ENCODE assay signal across 8 cellular contexts in genomic region chr2:27807476-27807875, GRCh38. TPM values are rescaled to one million over a fixed set of nuclear protein-coding genes. Genes with fewer than 3 reads are reported as not detected.
A peak's percentile ranks its signal among the peaks of the same experiment; 100 is the strongest.
DNase-seq lines count a peak whose midpoint lies in the region; FAIRE-seq and TF ChIP-seq lines count a peak whose summit lies in the region.

No MANE protein-coding gene starts in this region.

- H3K4me1 ChIP-seq in H1 (replicated peaks in 1 of 4; ENCODE audit: control insufficient read depth in 3 of 4, insufficient read depth in 4 of 4, low read length in 3 of 4) (no peaks in the 10 kb centered on the region), trophoblast cell (ENCODE audit: control insufficient read depth in 1 of 2, insufficient read depth in 2 of 2, low read length in 2 of 2) (no peaks in the 10 kb centered on the region)

- no peak overlapping the region for H3K23ac ChIP-seq in H1 (ENCODE audit: insufficient read length)
- H3K23ac ChIP-seq in trophoblast cell (ENCODE audit: low read length): no peak overlapping the region

- peak; percentile 51 to 65 (median 61) for TF ChIP-seq CTCF in H1 (IDR thresholded peaks at IDR 0.05; ENCODE audit: control extremely low read depth in 1 of 3, insufficient read depth in 1 of 3, low read depth in 1 of 3, low read length in 3 of 3)

- no peak overlapping the region for H3K18ac ChIP-seq in H1 (ENCODE audit: extremely low read depth, low read length)
- H3K18ac ChIP-seq in trophoblast cell (ENCODE audit: low read length): no peak overlapping the region

- peaks cover 0 to 1% (median 0%) of the 10 kb centered on the region in 4 experiments; a peak in 1 of 7 replicates for H3K27me3 ChIP-seq in H1 (replicated peaks in 1 of 4; ENCODE audit: control insufficient read depth in 3 of 4, extremely low read depth in 1 of 4, insufficient read depth in 3 of 4, low read length in 3 of 4)
- H3K27me3 ChIP-seq in trophoblast cell (ENCODE audit: insufficient read depth, low read length): no peaks in the 10 kb centered on the region

- H2AK5ac ChIP-seq in H1 (ENCODE audit: low read depth, low read length) (no peak overlapping the region), trophoblast cell (ENCODE audit: low read length) (no peak overlapping the region)

- H2AFZ ChIP-seq in H1 (ENCODE audit: low read length) (no peak overlapping the region), trophoblast cell (ENCODE audit: insufficient read depth, low read length, poor library complexity) (no peak overlapping the region)

- no peak overlapping the region for H3K4me3 Mint-ChIP-seq in activated naive CD4-positive, alpha-beta T cell treated with anti-CD3 and anti-CD28 coated beads for 36 hours

- no peaks in the 10 kb centered on the region for H4K20me1 ChIP-seq in H1 (replicated peaks in 1 of 2; ENCODE audit: control insufficient read depth in 1 of 2, insufficient read depth in 2 of 2, low read length in 2 of 2)

- no peak overlapping the region for H4K91ac ChIP-seq in H1 (replicated peaks; ENCODE audit: insufficient read length, low read length)
- no peak overlapping the region for H4K91ac ChIP-seq in trophoblast cell (ENCODE audit: low read depth, low read length)

- TF ChIP-seq EP300 in H1 (IDR thresholded peaks at IDR 0.05; ENCODE audit: borderline replicate concordance in 1 of 2, low read depth in 2 of 2, low read length in 2 of 2): no peak

- H2BK12ac ChIP-seq in H1 (ENCODE audit: low read depth, low read length): no peak overlapping the region
- no peak overlapping the region for H2BK12ac ChIP-seq in trophoblast cell (ENCODE audit: low read length)

- H3K79me1 ChIP-seq in H1 (ENCODE audit: low read depth, low read length) (no peaks in the 10 kb centered on the region), trophoblast cell (ENCODE audit: low read length) (no peaks in the 10 kb centered on the region)

- no peak overlapping the region for H3K27ac Mint-ChIP-seq in activated naive CD4-positive, alpha-beta T cell treated with anti-CD3 and anti-CD28 coated beads for 36 hours

- H3K27ac ChIP-seq in H1 (ENCODE audit: low read depth, low read length) (no peak overlapping the region), trophoblast cell (ENCODE audit: low read depth, low read length) (no peak overlapping the region)

- FAIRE-seq in H1 (lab: Jason Lieb, UNC): no peak

- H3K14ac ChIP-seq in H1 (ENCODE audit: insufficient read length) (no peak overlapping the region), trophoblast cell (ENCODE audit: low read length) (no peak overlapping the region)

- H3K9me3 ChIP-seq in H1 (ENCODE audit: insufficient read depth in 2 of 2, low read depth in 1 of 2, low read length in 1 of 2): no peaks in the 10 kb centered on the region
- no peaks in the 10 kb centered on the region for H3K9me3 ChIP-seq in trophoblast cell (ENCODE audit: insufficient read depth, low read depth, low read length)

- intact Hi-C loops in activated naive CD4-positive, alpha-beta T cell treated with anti-CD3 and anti-CD28 coated beads for 36 hours (cut with micrococcal nuclease): loop anchor here (2.0 kb wide), 1 partner anchor 645 kb away; no protein-coding TSS in a partner anchor

- peak; percentile 67 to 79 for TF ChIP-seq RAD21 in H1 (IDR thresholded peaks at IDR 0.05 in 1 of 2, conservative IDR thresholded peaks at IDR 0.05 in 1 of 2; ENCODE audit: low read depth in 2 of 2, low read length in 2 of 2)

- no peaks in the 10 kb centered on the region for H3K79me2 ChIP-seq in H1 (ENCODE audit: control insufficient read depth in 1 of 2, insufficient read depth in 2 of 2, low read length in 2 of 2)
- H3K79me2 ChIP-seq in trophoblast cell (ENCODE audit: control insufficient read depth, insufficient read depth, low read length, poor library complexity): no peaks in the 10 kb centered on the region

- H3K9me3 Mint-ChIP-seq in activated naive CD4-positive, alpha-beta T cell treated with anti-CD3 and anti-CD28 coated beads for 36 hours: no peaks in the 10 kb centered on the region

- H3K4me2 ChIP-seq in H1 (ENCODE audit: insufficient read depth in 1 of 2, low read depth in 2 of 2, low read length in 2 of 2) (no peak overlapping the region), trophoblast cell (ENCODE audit: low read length) (no peak overlapping the region)

- H3K4ac ChIP-seq in H1 (replicated peaks; ENCODE audit: insufficient read length, low read depth, low read length) (no peak overlapping the region), trophoblast cell (ENCODE audit: low read depth, low read length) (no peak overlapping the region)

- DNase-seq in activated naive CD4-positive, alpha-beta T cell treated with anti-CD3 and anti-CD28 coated beads for 36 hours: peak; percentile 49
- no peak for DNase-seq in activated naive CD4-positive, alpha-beta T cell (lab: John Stamatoyannopoulos, UW)
- DNase-seq in NCI-H460 (ENCODE audit: extremely low read depth, low read depth) (peak; percentile 7), H1 (ENCODE audit: low read depth in 1 of 2, low spot score in 2 of 2) (no peak), trophoblast cell (peak; percentile 8 to 50), NCI-H2029 treated with DMSO at 0.1 percent for 48 hours (lab: John Stamatoyannopoulos, UW) (no peak), cerebellar nuclear complex (lab: John Stamatoyannopoulos, UW) (no peak)
- no peak for DNase-seq in stimulated activated CD4-positive, alpha-beta T cell treated with anti-CD3 and anti-CD28 coated beads, Interleukin-4, amount 100 ng/mL, for 24 hours

- no peak overlapping the region for H2BK120ac ChIP-seq in H1 (replicated peaks; ENCODE audit: low read depth, low read length)
- no peak overlapping the region for H2BK120ac ChIP-seq in trophoblast cell (ENCODE audit: insufficient read depth, low read length, poor library complexity)

- CTCF ChIA-PET in activated naive CD4-positive, alpha-beta T cell treated with anti-CD3 and anti-CD28 coated beads for 36 hours (lab: Charles Lee): interaction anchor here (1.0 kb wide), 1 partner anchor 53 kb away, joined by 3 read pairs; no protein-coding TSS in a partner anchor
- CTCF ChIA-PET in H1 (lab: Charles Lee; ENCODE audit: partially characterized antibody): interaction anchor here (0.6 to 2.6 kb wide), 18 partner anchors 9 to 605 kb away, joined by 3 to 12 read pairs (median 3); no protein-coding TSS in a partner anchor

- H3K23me2 ChIP-seq in H1 (ENCODE audit: low read depth, low read length): no peaks in the 10 kb centered on the region

- H3K4me1 Mint-ChIP-seq in activated naive CD4-positive, alpha-beta T cell treated with anti-CD3 and anti-CD28 coated beads for 36 hours (ENCODE audit: low read depth): peaks cover 1% of the 10 kb centered on the region

- no peak overlapping the region for H2BK15ac ChIP-seq in H1 (ENCODE audit: low read length)

- H3K36me3 ChIP-seq in H1 (ENCODE audit: control insufficient read depth in 2 of 4, insufficient read depth in 4 of 4, low read length in 3 of 4) (no peaks in the 10 kb centered on the region), trophoblast cell (ENCODE audit: control insufficient read depth in 1 of 2, insufficient read depth in 2 of 2, low read length in 2 of 2) (no peaks in the 10 kb centered on the region)

- no peak overlapping the region for H3K56ac ChIP-seq in H1 (replicated peaks; ENCODE audit: insufficient read length, low read depth, low read length)

- no peak overlapping the region for H3K9ac ChIP-seq in H1 (replicated peaks in 1 of 4; ENCODE audit: extremely low read depth in 1 of 4, low read depth in 3 of 4, low read length in 3 of 4)
- no peak overlapping the region for H3K9ac ChIP-seq in trophoblast cell (ENCODE audit: low read length)

- WGBS in H1 (ENCODE audit: extremely low coverage in 1 of 2, insufficient coverage in 1 of 2, insufficient read length in 1 of 2, insufficient replicate concordance in 2 of 2, low coverage in 1 of 2, low lambda C conversion rate in 2 of 2, missing lambda C conversion rate in 1 of 2), 2 experiments: 62% methylated on average over 4 of the region's 4 CpGs; no CpG with 5 or more reads in 1 of the 2 experiments
- no CpG with 5 or more reads among the region's 4 CpGs for WGBS in trophoblast cell (ENCODE audit: extremely low coverage, insufficient coverage, insufficient read length)

- no peak overlapping the region for H4K8ac ChIP-seq in H1 (ENCODE audit: extremely low read depth, insufficient read depth, low read length)
- H4K8ac ChIP-seq in trophoblast cell (ENCODE audit: low read depth, low read length): no peak overlapping the region

- TF ChIP-seq POLR2A in H1 (IDR thresholded peaks at IDR 0.05; ENCODE audit: control extremely low read depth in 1 of 2, low read depth in 2 of 2, low read length in 2 of 2): no peak

- POLR2A ChIA-PET in H1 (lab: Charles Lee; ENCODE audit: partially characterized antibody): no interaction called here

- H3K4me3 ChIP-seq in H1 (ENCODE audit: extremely low read depth in 1 of 4, insufficient read depth in 2 of 4, low read depth in 3 of 4, low read length in 4 of 4): no peak overlapping the region
- H3K4me3 ChIP-seq in trophoblast cell (ENCODE audit: low read depth, low read length): no peak overlapping the region

- H3K36me3 Mint-ChIP-seq in activated naive CD4-positive, alpha-beta T cell treated with anti-CD3 and anti-CD28 coated beads for 36 hours (ENCODE audit: low read depth): no peaks in the 10 kb centered on the region

- no peak overlapping the region for H4K12ac ChIP-seq in trophoblast cell (ENCODE audit: low read depth, low read length)

- H2BK20ac ChIP-seq in H1 (ENCODE audit: low read length): no peak overlapping the region

- H3K27me3 Mint-ChIP-seq in activated naive CD4-positive, alpha-beta T cell treated with anti-CD3 and anti-CD28 coated beads for 36 hours (ENCODE audit: low read depth): no peaks in the 10 kb centered on the region

- no peak overlapping the region for H4K5ac ChIP-seq in H1 (ENCODE audit: insufficient read length, low read depth, low read length)

- H2BK5ac ChIP-seq in H1 (ENCODE audit: low read depth, low read length) (no peak overlapping the region), trophoblast cell (ENCODE audit: low read depth, low read length, poor library complexity) (no peak overlapping the region)

TF ChIP-seq in H1, 55 proteins besides CTCF, POLR2A, EP300 and RAD21 (continues in another document):
- no peak for TF ChIP-seq SP4 (IDR thresholded peaks at IDR 0.05; ENCODE audit: low read length)
- no peak for TF ChIP-seq EGR1 (IDR thresholded peaks at IDR 0.05; ENCODE audit: borderline replicate concordance, low read depth, low read length)

RNA-seq across cellular contexts. Expression of gene MRPL33, which starts 36.0 kb away (rescaled TPM):
- total RNA-seq in activated naive CD4-positive, alpha-beta T cell treated with anti-CD3 and anti-CD28 coated beads for 36 hours: 10 to 100 TPM; 57.4 to 60.5 TPM
- total RNA-seq in NCI-H460 (2014; rRNA removed; shearing (Covaris generic)): 248 and 320 TPM in 2 replicates
- polyA plus RNA-seq in NCI-H460 (2014; cell fraction: nucleus; rRNA removed): 93.5 and 199 TPM in 2 replicates
- total RNA-seq in H1 (2021; fragmentation: NEBNext Ultra II Directional; extraction: Animal tissue kit (Norgen Biotek cat#: 25700)): 62.9 and 68.9 TPM in 2 replicates
- polyA plus RNA-seq in H1 (2011; rRNA removed): 9.5 and 24.3 TPM in 2 replicates
- 53.0 TPM for polyA plus RNA-seq in H1 (2011; cell fraction: cytosol; rRNA removed)
- 5.7 TPM for polyA plus RNA-seq in H1 (2011; cell fraction: nucleus; rRNA removed)
- polyA plus RNA-seq in H1 (2012, experiment 1 of 2): 75.9 to 163 TPM (median 88.1 TPM) in 4 replicates
- polyA plus RNA-seq in H1 (2012, experiment 2 of 2): 88.7 TPM
- 406 TPM for polyA plus RNA-seq in H1 (2013, experiment 1 of 2)
- 395 TPM for polyA plus RNA-seq in H1 (2013, experiment 2 of 2)
- polyA minus RNA-seq in H1 (2011; rRNA and poly(A)+ RNA removed): 3.6 and 6.1 TPM in 2 replicates
- 8.7 TPM for polyA minus RNA-seq in H1 (2011; cell fraction: cytosol; rRNA and poly(A)+ RNA removed)
- 6.3 TPM for polyA minus RNA-seq in H1 (2011; cell fraction: nucleus; rRNA and poly(A)+ RNA removed)
- polyA plus RNA-seq in trophoblast cell (2013): 276 and 290 TPM in 2 replicates

Comparison
In these comparisons a context has a peak if more than half of its experiments do, and no peak if none do; other contexts are left out.
1. DNase-seq: peak in activated naive CD4-positive, alpha-beta T cell treated with anti-CD3 and anti-CD28 coated beads for 36 hours (single experiment), NCI-H460 (single experiment) and trophoblast cell (2 of 2); none in activated naive CD4-positive, alpha-beta T cell (0 of 4), H1 (0 of 2), NCI-H2029 treated with DMSO at 0.1 percent for 48 hours (single experiment), stimulated activated CD4-positive, alpha-beta T cell treated with anti-CD3 and anti-CD28 coated beads, Interleukin-4, amount 100 ng/mL, for 24 hours (single experiment) and cerebellar nuclear complex (0 of 2).